In genomic region chr13:43057653-43058317, GRCh38 we compare ENCODE assay signal across 8 cellular contexts. TPM values are rescaled to one million over a fixed set of nuclear protein-coding genes. Genes with fewer than 3 reads are reported as not detected.
DNase-seq lines count a peak whose midpoint lies in the region; ATAC-seq and TF ChIP-seq lines count a peak whose summit lies in the region.

No MANE protein-coding gene starts in this region.

- peak overlapping the region; percentile 25; the same call in 1 of the 2 replicates for H3K9ac ChIP-seq in Karpas-422 (ENCODE audit: low read length)

- peaks cover 24% of the 10 kb centered on the region for H3K4me1 Mint-ChIP-seq in activated naive CD4-positive, alpha-beta T cell treated with anti-CD3 and anti-CD28 coated beads, Interleukin-2, amount 50 U/mL, for 24 hours
- H3K4me1 Mint-ChIP-seq in mesothelial cell of epicardium: peaks cover 61% of the 10 kb centered on the region

- H4K20me1 ChIP-seq in Karpas-422 (ENCODE audit: insufficient read depth, low read depth, low read length): peaks cover 4% of the 10 kb centered on the region; the same call in 1 of the 2 replicates

- no peaks in the 10 kb centered on the region for H3K27me3 Mint-ChIP-seq in activated naive CD4-positive, alpha-beta T cell treated with anti-CD3 and anti-CD28 coated beads, Interleukin-2, amount 50 U/mL, for 24 hours
- no peaks in the 10 kb centered on the region for H3K27me3 Mint-ChIP-seq in mesothelial cell of epicardium (ENCODE audit: low read depth)

- peak; percentile 37 for ATAC-seq in GM18858 (IDR thresholded peaks at IDR 0.05; ENCODE audit: unreplicated experiment)
- no peak for ATAC-seq in HG03039 (IDR thresholded peaks at IDR 0.05; ENCODE audit: unreplicated experiment)
- ATAC-seq in HG02981 (IDR thresholded peaks at IDR 0.05; ENCODE audit: unreplicated experiment): no peak

- H3K27ac Mint-ChIP-seq in activated naive CD4-positive, alpha-beta T cell treated with anti-CD3 and anti-CD28 coated beads, Interleukin-2, amount 50 U/mL, for 24 hours: peak overlapping the region; percentile 86
- no peak overlapping the region for H3K27ac Mint-ChIP-seq in mesothelial cell of epicardium

- DNase-seq in Karpas-422 (no peak), mesothelial cell of epicardium (ENCODE audit: low spot score in 2 of 2, unreplicated experiment in 2 of 2) (no peak), amniotic stem cell (lab: John Stamatoyannopoulos, UW) (no peak), NCI-H2081 (lab: John Stamatoyannopoulos, UW) (no peak)

- no peak for TF ChIP-seq CTCF in mesothelial cell of epicardium (IDR thresholded peaks at IDR 0.05; ENCODE audit: unreplicated experiment)

- H3K36me3 Mint-ChIP-seq in activated naive CD4-positive, alpha-beta T cell treated with anti-CD3 and anti-CD28 coated beads, Interleukin-2, amount 50 U/mL, for 24 hours: peaks cover 15% of the 10 kb centered on the region
- H3K36me3 Mint-ChIP-seq in mesothelial cell of epicardium: peaks cover 14% of the 10 kb centered on the region

- H3K4me2 ChIP-seq in Karpas-422 (ENCODE audit: low read depth, low read length, poor library complexity, severe bottlenecking): peak overlapping the region; percentile 68

- no peak overlapping the region for H3K4me3 ChIP-seq in Karpas-422 (ENCODE audit: low read length)

- no peaks in the 10 kb centered on the region for H3K9me3 ChIP-seq in Karpas-422 (ENCODE audit: low read length)

- peaks cover 65% of the 10 kb centered on the region for H3K4me1 ChIP-seq in Karpas-422 (ENCODE audit: low read length)

- peak overlapping the region; percentile 88 for H3K27ac ChIP-seq in Karpas-422 (ENCODE audit: low read length)

- no peaks in the 10 kb centered on the region for H3K9me3 Mint-ChIP-seq in activated naive CD4-positive, alpha-beta T cell treated with anti-CD3 and anti-CD28 coated beads, Interleukin-2, amount 50 U/mL, for 24 hours
- H3K9me3 Mint-ChIP-seq in mesothelial cell of epicardium: peaks cover 7% of the 10 kb centered on the region

- H3K4me3 Mint-ChIP-seq in activated naive CD4-positive, alpha-beta T cell treated with anti-CD3 and anti-CD28 coated beads, Interleukin-2, amount 50 U/mL, for 24 hours: peak overlapping the region; percentile 56
- peak overlapping the region; percentile 66 for H3K4me3 Mint-ChIP-seq in mesothelial cell of epicardium

- peaks cover 11% of the 10 kb centered on the region for H3K36me3 ChIP-seq in Karpas-422 (ENCODE audit: insufficient read depth, low read length)

- no peaks in the 10 kb centered on the region for H3K9me2 ChIP-seq in Karpas-422 (replicated peaks; ENCODE audit: insufficient read depth, low read length)

- H3K79me2 ChIP-seq in Karpas-422 (ENCODE audit: low read length): peaks cover 97% of the 10 kb centered on the region

- no peaks in the 10 kb centered on the region for H3K27me3 ChIP-seq in Karpas-422 (ENCODE audit: low read length)

- no peak overlapping the region for H2AFZ ChIP-seq in Karpas-422 (ENCODE audit: low read length)

RNA-seq across cellular contexts. Expression of gene DNAJC15, which starts 34.4 kb away (rescaled TPM):
- total RNA-seq in Karpas-422 (2014; rRNA removed; shearing (Covaris generic); ENCODE audit: low replicate concordance): 77.1 and 79.8 TPM in 2 replicates
- 31.6 to 35.9 TPM (median 32.5 TPM) in 3 replicates for total RNA-seq in mesothelial cell of epicardium
